Comparison of ENCODE assay signal across 8 cellular contexts in genomic region chr14:77208266-77208978, GRCh38. TPM values are rescaled to one million over a fixed set of nuclear protein-coding genes. Genes with fewer than 3 reads are reported as not detected.
DNase-seq lines count a peak whose midpoint lies in the region; ATAC-seq, FAIRE-seq and TF ChIP-seq lines count a peak whose summit lies in the region.

No MANE protein-coding gene starts in this region.

- peak; percentile 46 for DNase-seq in DMS 273 (lab: John Stamatoyannopoulos, UW; ENCODE audit: unreplicated experiment)
- no peak for DNase-seq in DMS 273 treated with DMSO at 0.1 percent for 48 hours (lab: John Stamatoyannopoulos, UW)
- DNase-seq in NCI-H460 (ENCODE audit: extremely low read depth, low read depth): peak; percentile 64
- peak; percentile 31 for DNase-seq in activated T-cell treated with anti-CD3 and anti-CD28 coated beads for 48 hours (ENCODE audit: low read depth)
- DNase-seq in fibroblast of peridontal ligament (ENCODE audit: extremely low read depth): peak; percentile 61
- DNase-seq in omental fat pad (ENCODE audit: low spot score): peak; percentile 39
- peak; percentile 90 for DNase-seq in urothelium cell line (ENCODE audit: low spot score)

- no peak for ATAC-seq in omental fat pad (ENCODE audit: low FRiP score)
- no peak for ATAC-seq in GM21737 (IDR thresholded peaks at IDR 0.05; ENCODE audit: unreplicated experiment)

- TF ChIP-seq CTCF in omental fat pad (IDR thresholded peaks at IDR 0.05): no peak

- peak; percentile 91 for FAIRE-seq in urothelium cell line (lab: Jason Lieb, UNC)

RNA-seq across cellular contexts. Expression of gene TMEM63C, which starts 26.8 kb away (rescaled TPM):
- not detected in 2 replicates for total RNA-seq in NCI-H460 (2014; rRNA removed; shearing (Covaris generic))
- polyA plus RNA-seq in NCI-H460 (2014; cell fraction: nucleus; rRNA removed): 0.10 TPM in 1 of 2 replicates, not detected in the other
- under 1 TPM in 1 of 4 donors, not detected in 3; 0.13 TPM for total RNA-seq in omental fat pad
